23 cellular contexts compared by ENCODE assay signal in genomic region chr4:141849367-141849766, GRCh38.
"Had no signal": no experiment of that assay in that cellular context is flagged by ENCODE, and none has a peak within 500 bp of the region (broad histone marks: within the 10 kb centered on the region; RNA-seq: fewer than 3 reads in every experiment).

No MANE protein-coding gene starts in this region.

- H3K4me3 Mint-ChIP-seq: mesothelial cell of epicardium had no signal

- FAIRE-seq: endometrium, keratinocyte had no signal

- H3K27ac Mint-ChIP-seq: mesothelial cell of epicardium had no signal

- H3K27ac ChIP-seq: coronary artery, epithelial cell of prostate, esophagus squamous epithelium, gastrocnemius medialis, heart right ventricle, left ventricle myocardium inferior had no signal

- H3K9me3 ChIP-seq: esophagus squamous epithelium, gastrocnemius medialis, heart right ventricle, left ventricle myocardium inferior had no signal

- H3K4me3 ChIP-seq: coronary artery, dorsolateral prefrontal cortex, esophagus squamous epithelium, gastrocnemius medialis, heart right ventricle, left ventricle myocardium inferior, lung had no signal

- ATAC-seq: esophagus mucosa, gastrocnemius medialis, heart right ventricle had no signal

- DNase-seq: cerebellar nuclear complex; dermis blood vessel endothelial cell; dorsolateral prefrontal cortex; effector CD4-positive, alpha-beta T cell; effector memory CD4-positive, alpha-beta T cell; erythroblast; esophagus squamous epithelium; foreskin fibroblast; gastrocnemius medialis; glutamatergic neuron; head of caudate nucleus; heart right ventricle; hippocampal formation; left cardiac atrium; left ventricle myocardium inferior; mesenchymal stem cell had no signal

- H3K36me3 ChIP-seq: esophagus squamous epithelium, gastrocnemius medialis, heart right ventricle, left ventricle myocardium inferior had no signal

- H3K27me3 ChIP-seq: esophagus squamous epithelium, gastrocnemius medialis, heart right ventricle had no signal

- H3K4me1 ChIP-seq: gastrocnemius medialis, heart right ventricle, left ventricle myocardium inferior had no signal
